Comparison of ENCODE assay signal across 16 cellular contexts in the genomic region with DNA sequence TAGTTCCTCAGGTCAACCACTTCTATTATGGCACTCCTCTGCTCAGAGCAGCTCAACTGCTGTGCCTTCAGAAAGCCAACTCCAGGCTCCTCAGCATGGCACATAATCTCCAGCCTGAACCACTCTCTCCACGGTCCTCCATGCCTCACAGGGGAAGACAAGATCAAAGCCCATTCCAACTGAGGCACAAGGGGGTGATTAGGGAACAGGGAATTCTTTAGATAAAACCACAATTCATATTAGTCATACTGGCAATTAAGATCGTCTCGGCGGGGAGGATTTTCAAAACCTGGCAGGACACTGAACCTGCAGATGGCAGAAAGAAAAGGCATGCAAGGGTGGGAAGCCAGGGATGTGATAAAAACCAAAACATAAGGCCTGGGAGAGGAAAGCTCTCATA.
A peak's percentile ranks its signal among the peaks of the same experiment; 100 is the strongest.
DNase-seq lines count a peak whose midpoint lies in the region; ATAC-seq, FAIRE-seq and TF ChIP-seq lines count a peak whose summit lies in the region.
"Had no signal": no experiment of that assay in that cellular context is flagged by ENCODE, and none has a peak within 500 bp of the region (broad histone marks: within the 10 kb centered on the region; RNA-seq: fewer than 3 reads in every experiment).

No MANE protein-coding gene starts in this region.

- ATAC-seq in HG02763 (IDR thresholded peaks at IDR 0.05; ENCODE audit: unreplicated experiment), result no peak

- no peak for TF ChIP-seq CTCF in colonic mucosa (IDR thresholded peaks at IDR 0.05)

- H3K4me1 ChIP-seq in colonic mucosa (no peaks in the 10 kb centered on the region), small intestine (ENCODE audit: control insufficient read depth in 2 of 2, insufficient read depth in 1 of 2, low read depth in 1 of 2, low read length in 1 of 2) (peaks cover 8 to 12% of the 10 kb centered on the region in 2 donors)
- H3K4me1 ChIP-seq: HAP-1 had no signal

- FAIRE-seq in small intestine (lab: Jason Lieb, UNC), result no peak
- FAIRE-seq: GM12892, GM19239, H1 had no signal

- H3K27me3 ChIP-seq in colonic mucosa, result no peaks in the 10 kb centered on the region
- no peaks in the 10 kb centered on the region for H3K27me3 ChIP-seq in small intestine (ENCODE audit: control insufficient read depth in 2 of 2, insufficient read depth in 2 of 2, low read length in 2 of 2)
- H3K27me3 ChIP-seq: BLaER1 had no signal

- intact Hi-C loops in colonic mucosa (cut with DNase I), result no loop called here

- 17 to 53% (median 35%) methylated on average over 4 of the region's 4 CpGs for WGBS in small intestine, 3 donors

- H3K36me3 ChIP-seq in colonic mucosa (no peaks in the 10 kb centered on the region), small intestine (ENCODE audit: control insufficient read depth in 2 of 2, insufficient read depth in 2 of 2, low read length in 2 of 2) (no peaks in the 10 kb centered on the region)
- H3K36me3 ChIP-seq: BLaER1, HAP-1 had no signal

- H3K9me3 ChIP-seq in colonic mucosa, result no peaks in the 10 kb centered on the region
- no peaks in the 10 kb centered on the region for H3K9me3 ChIP-seq in small intestine (ENCODE audit: control insufficient read depth, low read depth)
- H3K9me3 ChIP-seq: HAP-1 had no signal

- peak overlapping the region in 1 of 2 donors; percentile 68 for H3K9ac ChIP-seq in colonic mucosa (ENCODE audit: low read depth in 2 of 2, low read length in 2 of 2)
- H3K9ac ChIP-seq: BLaER1 had no signal

- DNase-seq in M059J (ENCODE audit: low read depth), result peak; percentile 42
- DNase-seq in colonic mucosa, result no peak
- DNase-seq in small intestine, result peak; percentile 55
- no peak for DNase-seq in NCI-H748 (lab: John Stamatoyannopoulos, UW; ENCODE audit: unreplicated experiment)
- DNase-seq in COLO829 (ENCODE audit: low spot score), result no peak
- DNase-seq: Calu3, DMS153, DMS79 treated with DMSO at 0.1 percent for 48 hours, GDM1 had no signal

- H3K4me3 ChIP-seq in colonic mucosa (no peak overlapping the region), small intestine (ENCODE audit: low read depth in 1 of 2, low read length in 2 of 2) (no peak overlapping the region)
- H3K4me3 ChIP-seq: BLaER1, HAP-1 had no signal

- peak overlapping the region; percentile 54 for H3K27ac ChIP-seq in colonic mucosa
- peak overlapping the region; percentile 74 to 86 for H3K27ac ChIP-seq in small intestine (ENCODE audit: low read depth in 1 of 2, low read length in 1 of 2)
- H3K27ac ChIP-seq: BLaER1, HL-60 had no signal

Comparison
In these comparisons a context has a peak if more than half of its experiments do, and no peak if none do; other contexts are left out.
1. DNase-seq: peak in M059J (single experiment) and small intestine (single experiment); none in colonic mucosa (single experiment), NCI-H748 (single experiment) and COLO829 (single experiment).